8 cellular contexts compared by ENCODE assay signal in genomic region chr1:31957701-31958674, GRCh38. TPM values are rescaled to one million over a fixed set of nuclear protein-coding genes. Genes with fewer than 3 reads are reported as not detected.
DNase-seq lines count a peak whose midpoint lies in the region; ATAC-seq and TF ChIP-seq lines count a peak whose summit lies in the region.

No MANE protein-coding gene starts in this region.

- no peak for TF ChIP-seq EP300 in suprapubic skin (IDR thresholded peaks at IDR 0.05)

- H3K36me3 Mint-ChIP-seq in activated CD4-positive, alpha-beta T cell treated with anti-CD3 and anti-CD28 coated beads, Interleukin-2, amount 10 ng/mL, durations not matched to agents 24 days and 14 days (ENCODE audit: low read depth): peaks cover 4% of the 10 kb centered on the region

- no peaks in the 10 kb centered on the region for H3K79me1 ChIP-seq in mesenchymal stem cell (replicated peaks; ENCODE audit: low read length, poor library complexity, severe bottlenecking)

- H3K27ac ChIP-seq in right atrium auricular region: peak overlapping the region; percentile 41 to 93
- no peak overlapping the region for H3K27ac ChIP-seq in mesenchymal stem cell (ENCODE audit: low read length, poor library complexity, severe bottlenecking)
- H3K27ac ChIP-seq in dorsolateral prefrontal cortex: peak overlapping the region in 3 of 59 donors; percentile 21 to 67 (median 53)
- H3K27ac ChIP-seq in suprapubic skin: no peak overlapping the region

- H2BK12ac ChIP-seq in mesenchymal stem cell (ENCODE audit: low read length in 2 of 2): peak overlapping the region; percentile 37 to 71

- peak overlapping the region; percentile 76 for H4K91ac ChIP-seq in mesenchymal stem cell (ENCODE audit: low read length)

- H3K27me3 Mint-ChIP-seq in activated CD4-positive, alpha-beta T cell treated with anti-CD3 and anti-CD28 coated beads, Interleukin-2, amount 10 ng/mL, durations not matched to agents 24 days and 14 days: no peaks in the 10 kb centered on the region

- no peak overlapping the region for H3K9ac ChIP-seq in mesenchymal stem cell (ENCODE audit: low read length)

- peak overlapping the region; percentile 6 to 58 for H3K4ac ChIP-seq in mesenchymal stem cell (ENCODE audit: low read depth in 1 of 2, low read length in 2 of 2)

- ATAC-seq in GM18870 (IDR thresholded peaks at IDR 0.05; ENCODE audit: unreplicated experiment): no peak

- no peaks in the 10 kb centered on the region for H3K9me3 Mint-ChIP-seq in activated CD4-positive, alpha-beta T cell treated with anti-CD3 and anti-CD28 coated beads, Interleukin-2, amount 10 ng/mL, durations not matched to agents 24 days and 14 days

- peak overlapping the region in 1 of 2 experiments; percentile 70 for H3K18ac ChIP-seq in mesenchymal stem cell (ENCODE audit: low read depth in 1 of 2, low read length in 2 of 2)

- no peak overlapping the region for H3K4me3 ChIP-seq in right atrium auricular region
- no peak overlapping the region for H3K4me3 ChIP-seq in mesenchymal stem cell (ENCODE audit: insufficient read depth in 1 of 2, low read depth in 1 of 2, low read length in 2 of 2)
- no peak overlapping the region for H3K4me3 ChIP-seq in dorsolateral prefrontal cortex
- H3K4me3 ChIP-seq in suprapubic skin: no peak overlapping the region

- H3K36me3 ChIP-seq in right atrium auricular region (no peaks in the 10 kb centered on the region), mesenchymal stem cell (ENCODE audit: control insufficient read depth in 1 of 2, insufficient read depth in 2 of 2, low read depth in 1 of 2, low read length in 2 of 2) (no peaks in the 10 kb centered on the region), suprapubic skin (no peaks in the 10 kb centered on the region)

- no peak overlapping the region for H2BK120ac ChIP-seq in mesenchymal stem cell (ENCODE audit: low read depth, low read length)

- TF ChIP-seq POLR2A in suprapubic skin (IDR thresholded peaks at IDR 0.05): no peak

- H2BK15ac ChIP-seq in mesenchymal stem cell (ENCODE audit: low read depth, poor library complexity, severe bottlenecking): no peak overlapping the region

- H2AFZ ChIP-seq in mesenchymal stem cell (ENCODE audit: low read depth, low read length): no peak overlapping the region

- H3K4me1 ChIP-seq in right atrium auricular region (peaks cover 0 to 40% of the 10 kb centered on the region in 2 donors), mesenchymal stem cell (ENCODE audit: control insufficient read depth, insufficient read depth, low read depth, low read length) (peaks cover 9% of the 10 kb centered on the region), suprapubic skin (peaks cover 36% of the 10 kb centered on the region)

- peak overlapping the region; percentile 66 for H4K8ac ChIP-seq in mesenchymal stem cell (ENCODE audit: low read length)

- peak overlapping the region; percentile 93 for H3K27ac Mint-ChIP-seq in activated CD4-positive, alpha-beta T cell treated with anti-CD3 and anti-CD28 coated beads, Interleukin-2, amount 10 ng/mL, durations not matched to agents 24 days and 14 days

- peaks cover 71% of the 10 kb centered on the region for H3K4me1 Mint-ChIP-seq in activated CD4-positive, alpha-beta T cell treated with anti-CD3 and anti-CD28 coated beads, Interleukin-2, amount 10 ng/mL, durations not matched to agents 24 days and 14 days

- no peak overlapping the region for H3K14ac ChIP-seq in mesenchymal stem cell (ENCODE audit: low read length in 2 of 2)

- H2AK5ac ChIP-seq in mesenchymal stem cell (ENCODE audit: low read length, severe bottlenecking): peak overlapping the region; percentile 31

- no peak overlapping the region for H2BK5ac ChIP-seq in mesenchymal stem cell (ENCODE audit: low read depth, low read length, poor library complexity, severe bottlenecking)

- no peak overlapping the region for H3K4me2 ChIP-seq in mesenchymal stem cell (ENCODE audit: low read length, poor library complexity, severe bottlenecking)

- H3K9me3 ChIP-seq in right atrium auricular region (no peaks in the 10 kb centered on the region), mesenchymal stem cell (ENCODE audit: control insufficient read depth, low read length) (no peaks in the 10 kb centered on the region), suprapubic skin (no peaks in the 10 kb centered on the region)

- 89% methylated on average over 9 of the region's 9 CpGs for WGBS in mesenchymal stem cell
- WGBS in suprapubic skin: 74% methylated on average over 9 of the region's 9 CpGs

- no peaks in the 10 kb centered on the region for H3K27me3 ChIP-seq in right atrium auricular region
- no peaks in the 10 kb centered on the region for H3K27me3 ChIP-seq in mesenchymal stem cell (ENCODE audit: control insufficient read depth in 1 of 2, insufficient read depth in 1 of 2, low read length in 2 of 2)
- H3K27me3 ChIP-seq in dorsolateral prefrontal cortex: no peaks in the 10 kb centered on the region
- no peaks in the 10 kb centered on the region for H3K27me3 ChIP-seq in suprapubic skin

- H3K4me3 Mint-ChIP-seq in activated CD4-positive, alpha-beta T cell treated with anti-CD3 and anti-CD28 coated beads, Interleukin-2, amount 10 ng/mL, durations not matched to agents 24 days and 14 days: peak overlapping the region; percentile 72

- intact Hi-C loops in cardiac septum (cut with DNase I): no loop called here
- intact Hi-C loops in activated CD4-positive, alpha-beta T cell treated with anti-CD3 and anti-CD28 coated beads, Interleukin-2, amount 10 ng/mL, durations not matched to agents 24 days and 14 days (cut with micrococcal nuclease): loop anchor here (1.0 kb wide), 1 partner anchor 67 kb away; no protein-coding TSS in a partner anchor
- intact Hi-C loops in dorsolateral prefrontal cortex (cut with DNase I): no loop called here

- H3K23ac ChIP-seq in mesenchymal stem cell (ENCODE audit: low read length in 2 of 2): no peak overlapping the region

- DNase-seq in right atrium auricular region (ENCODE audit: low spot score) (no peak), cardiac septum (ENCODE audit: low spot score) (no peak), mesenchymal stem cell (no peak), dorsolateral prefrontal cortex (no peak), suprapubic skin (ENCODE audit: low spot score in 2 of 2) (no peak), NCI-H146 (lab: John Stamatoyannopoulos, UW) (no peak)
- peak; percentile 81 for DNase-seq in activated CD4-positive, alpha-beta T cell treated with anti-CD3 and anti-CD28 coated beads, Interleukin-2, amount 10 ng/mL, durations not matched to agents 24 days and 14 days

- no peak for TF ChIP-seq CTCF in right atrium auricular region (IDR thresholded peaks at IDR 0.05)
- no peak for TF ChIP-seq CTCF in dorsolateral prefrontal cortex (IDR thresholded peaks at IDR 0.05 in 54 of 56, conservative IDR thresholded peaks at IDR 0.05 in 2 of 56; ENCODE audit: low read depth in 1 of 56, partially characterized antibody in 56 of 56)
- TF ChIP-seq CTCF in suprapubic skin (IDR thresholded peaks at IDR 0.05): no peak

RNA-seq across cellular contexts. Expression of gene PTP4A2, which starts 19.8 kb away (rescaled TPM):
- total RNA-seq in right atrium auricular region (100 to 1,000 TPM; 261 to 319 TPM), cardiac septum (216 TPM), dorsolateral prefrontal cortex (100 to 1,000 TPM; 185 to 784 (median 393) TPM), suprapubic skin (100 to 1,000 TPM in 3 of 4 donors, 10 to 100 TPM in 1; 97.2 to 147 (median 121) TPM)
- total RNA-seq in activated CD4-positive, alpha-beta T cell treated with anti-CD3 and anti-CD28 coated beads, Interleukin-2, amount 10 ng/mL, durations not matched to agents 24 days and 14 days: 363 and 390 TPM in 2 replicates
- polyA plus RNA-seq in mesenchymal stem cell (2013, experiment 1 of 2): 541 TPM
- polyA plus RNA-seq in mesenchymal stem cell (2013, experiment 2 of 2): 563 TPM

RNA-seq across cellular contexts. Expression of gene KHDRBS1, which starts 55.7 kb away (rescaled TPM):
- total RNA-seq in right atrium auricular region (10 to 100 TPM; 44.5 to 47.2 TPM), cardiac septum (73.1 TPM), dorsolateral prefrontal cortex (100 to 1,000 TPM in 1 of 120 experiments, 10 to 100 TPM in 119; 50.0 to 101 (median 75.5) TPM), suprapubic skin (10 to 100 TPM; 57.2 to 85.2 (median 64.3) TPM)
- total RNA-seq in activated CD4-positive, alpha-beta T cell treated with anti-CD3 and anti-CD28 coated beads, Interleukin-2, amount 10 ng/mL, durations not matched to agents 24 days and 14 days: 174 and 175 TPM in 2 replicates
- polyA plus RNA-seq in mesenchymal stem cell (2013, experiment 1 of 2): 111 TPM
- polyA plus RNA-seq in mesenchymal stem cell (2013, experiment 2 of 2): 113 TPM

Comparison
In these comparisons a context has a peak if more than half of its experiments do, and no peak if none do; other contexts are left out.
1. H3K27ac ChIP-seq: peak in right atrium auricular region (2 of 2); none in mesenchymal stem cell (single experiment) and suprapubic skin (single experiment).